In genomic region chr9:61983954-61984353, GRCh38 we compare ENCODE assay signal across 1 cellular context.
TF ChIP-seq lines count a peak whose summit lies in the region.

No MANE protein-coding gene starts in this region.

TF ChIP-seq in HepG2, 621 proteins besides CTCF, POLR2A, EP300 and RAD21 (continued from another document):
- TF ChIP-seq ZNF687 (CRISPR knock-in tag; IDR thresholded peaks at IDR 0.05) (peak; percentile 25), ZBTB3 (CRISPR knock-in tag; IDR thresholded peaks at IDR 0.05; ENCODE audit: borderline replicate concordance, low read depth) (peak; percentile 98), NR2C2 (CRISPR knock-in tag; IDR thresholded peaks at IDR 0.05; ENCODE audit: borderline replicate concordance) (peak; percentile 11; the same call in 1 of the 2 replicates), ZNF292 (CRISPR knock-in tag; IDR thresholded peaks at IDR 0.05; ENCODE audit: borderline replicate concordance, low read depth) (0 out of 2 replicates have a peak, but pooled peaks have one; percentile 25), SKI (IDR thresholded peaks at IDR 0.05; ENCODE audit: partially characterized antibody) (peak; percentile 58), ZBTB26 (CRISPR knock-in tag; IDR thresholded peaks at IDR 0.05; ENCODE audit: borderline replicate concordance) (peak; percentile 90)
